Comparison of ENCODE assay signal across 8 cellular contexts in the genomic region with DNA sequence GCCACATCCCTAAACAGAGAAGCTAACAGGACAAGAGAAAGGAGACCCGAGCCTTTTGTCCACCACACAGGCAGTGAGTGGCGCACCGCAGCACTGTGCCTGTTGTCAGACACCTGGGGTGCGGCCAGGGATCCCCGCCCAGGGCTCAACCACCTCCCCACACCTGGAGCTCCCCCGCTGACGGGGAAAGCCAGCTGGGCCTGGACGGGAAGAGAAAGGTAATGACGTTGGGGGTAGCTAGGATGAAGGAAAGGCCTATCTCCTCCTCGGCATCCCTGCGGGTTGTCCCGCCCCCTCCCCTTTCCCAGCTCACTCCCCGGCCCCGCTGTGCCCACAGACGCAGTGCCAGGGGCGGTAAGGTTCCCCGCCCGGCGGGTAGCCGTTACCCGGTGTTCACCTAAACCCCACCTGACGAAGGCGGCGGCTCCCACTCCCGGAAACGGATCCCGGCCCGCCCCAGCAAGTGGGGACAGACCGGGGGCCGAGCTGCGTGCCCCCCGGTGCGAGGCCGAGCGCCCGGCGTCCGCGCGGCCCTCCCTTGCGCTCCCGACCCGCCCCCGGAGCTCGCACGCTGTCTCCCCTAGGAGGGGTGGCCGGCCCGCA. TPM values are rescaled to one million over a fixed set of nuclear protein-coding genes. Genes with fewer than 3 reads are reported as not detected.
DNase-seq lines count a peak whose midpoint lies in the region; ATAC-seq and TF ChIP-seq lines count a peak whose summit lies in the region.

No MANE protein-coding gene starts in this region.

- no peak for TF ChIP-seq CTCF in AG10803 (conservative IDR thresholded peaks at IDR 0.05; ENCODE audit: low read length)

- H3K36me3 ChIP-seq in HUES64 (ENCODE audit: insufficient read depth, low read length): peaks cover 43% of the 10 kb centered on the region
- H3K36me3 ChIP-seq in ectodermal cell (ENCODE audit: control insufficient read depth, insufficient read depth, low read length): peaks cover 25% of the 10 kb centered on the region
- peaks cover 32 to 35% of the 10 kb centered on the region in 2 donors for H3K36me3 ChIP-seq in stomach smooth muscle (ENCODE audit: control insufficient read depth in 2 of 2, insufficient read depth in 2 of 2, low read length in 2 of 2)

- H3K27me3 ChIP-seq in HUES64 (ENCODE audit: insufficient read depth, low read length): no peaks in the 10 kb centered on the region
- H3K27me3 ChIP-seq in ectodermal cell (ENCODE audit: control insufficient read depth, insufficient read depth, low read length, poor library complexity, severe bottlenecking): no peaks in the 10 kb centered on the region
- no peaks in the 10 kb centered on the region for H3K27me3 ChIP-seq in mononuclear cell (ENCODE audit: insufficient read depth, low read length)
- no peaks in the 10 kb centered on the region for H3K27me3 ChIP-seq in stomach smooth muscle (ENCODE audit: control insufficient read depth in 1 of 2, insufficient read depth in 2 of 2, low read length in 2 of 2)

- intact Hi-C loops in activated CD4-positive, alpha-beta T cell treated with anti-CD3 and anti-CD28 coated beads, Interleukin-2, amount 10 ng/mL, durations not matched to agents 24 days and 14 days (cut with micrococcal nuclease): loop anchor here (5.0 kb wide), 1 partner anchor 59 kb away; a partner anchor contains a TSS

- H3K9me3 Mint-ChIP-seq in activated CD4-positive, alpha-beta T cell treated with anti-CD3 and anti-CD28 coated beads, Interleukin-2, amount 10 ng/mL, durations not matched to agents 24 days and 14 days: no peaks in the 10 kb centered on the region

- H3K27ac ChIP-seq in HUES64 (ENCODE audit: low read depth, low read length): peak overlapping the region; percentile 97
- peak overlapping the region; percentile 94 for H3K27ac ChIP-seq in ectodermal cell (ENCODE audit: insufficient read depth, low read depth, low read length, poor library complexity, severe bottlenecking)
- H3K27ac ChIP-seq in stomach smooth muscle (ENCODE audit: low read length): peak overlapping the region; percentile 71

- H3K27me3 Mint-ChIP-seq in activated CD4-positive, alpha-beta T cell treated with anti-CD3 and anti-CD28 coated beads, Interleukin-2, amount 10 ng/mL, durations not matched to agents 24 days and 14 days: no peaks in the 10 kb centered on the region

- H3K27ac Mint-ChIP-seq in activated CD4-positive, alpha-beta T cell treated with anti-CD3 and anti-CD28 coated beads, Interleukin-2, amount 10 ng/mL, durations not matched to agents 24 days and 14 days: peak overlapping the region; percentile 98

- H3K4me1 Mint-ChIP-seq in activated CD4-positive, alpha-beta T cell treated with anti-CD3 and anti-CD28 coated beads, Interleukin-2, amount 10 ng/mL, durations not matched to agents 24 days and 14 days: peaks cover 41% of the 10 kb centered on the region

- peak overlapping the region; percentile 95 for H3K4me3 Mint-ChIP-seq in activated CD4-positive, alpha-beta T cell treated with anti-CD3 and anti-CD28 coated beads, Interleukin-2, amount 10 ng/mL, durations not matched to agents 24 days and 14 days

- under 1% methylated on average over 44 of the region's 48 CpGs for WGBS in HUES64
- 0% methylated on average over 46 to 48 of the region's 48 CpGs for WGBS in ectodermal cell, 2 experiments

- H3K4me1 ChIP-seq in HUES64 (ENCODE audit: insufficient read depth, low read length): 0 out of 2 replicates have a peak, but pooled peaks cover 8% of the 10 kb centered on the region
- H3K4me1 ChIP-seq in ectodermal cell (ENCODE audit: control insufficient read depth, insufficient read depth, low read length): no peaks in the 10 kb centered on the region
- peaks cover 30% of the 10 kb centered on the region for H3K4me1 ChIP-seq in mononuclear cell (ENCODE audit: insufficient read depth, low read length)
- H3K4me1 ChIP-seq in stomach smooth muscle (ENCODE audit: control insufficient read depth, insufficient read depth, low read length): peaks cover 20% of the 10 kb centered on the region

- H3K4me3 ChIP-seq in AG10803 (ENCODE audit: low read length) (peak overlapping the region; percentile 88), HUES64 (ENCODE audit: low read length) (peak overlapping the region; percentile 68), ectodermal cell (ENCODE audit: insufficient read depth, low read depth, low read length) (peak overlapping the region; percentile 92), mononuclear cell (ENCODE audit: low read length) (peak overlapping the region; percentile 73), stomach smooth muscle (ENCODE audit: low read length in 2 of 2) (peak overlapping the region; percentile 79 to 85)

- H3K9ac ChIP-seq in HUES64 (ENCODE audit: low read depth, low read length): peak overlapping the region; percentile 93
- H3K9ac ChIP-seq in stomach smooth muscle (ENCODE audit: low read length in 2 of 2): peak overlapping the region; percentile 82

- ATAC-seq in GM19452 (IDR thresholded peaks at IDR 0.05; ENCODE audit: unreplicated experiment) (peak; percentile 4), GM21367 (IDR thresholded peaks at IDR 0.05; ENCODE audit: unreplicated experiment) (no peak)

- peak; percentile 5 for DNase-seq in AG10803 (ENCODE audit: low read depth)
- peak; percentile 83 for DNase-seq in activated CD4-positive, alpha-beta T cell treated with anti-CD3 and anti-CD28 coated beads, Interleukin-2, amount 10 ng/mL, durations not matched to agents 24 days and 14 days

- no peaks in the 10 kb centered on the region for H3K9me3 ChIP-seq in HUES64 (ENCODE audit: insufficient read depth, low read depth, low read length)
- no peaks in the 10 kb centered on the region for H3K9me3 ChIP-seq in ectodermal cell (ENCODE audit: control insufficient read depth, low read length)
- no peaks in the 10 kb centered on the region for H3K9me3 ChIP-seq in mononuclear cell (ENCODE audit: low read depth, low read length)
- H3K9me3 ChIP-seq in stomach smooth muscle (ENCODE audit: control insufficient read depth in 2 of 2, low read length in 2 of 2): no peaks in the 10 kb centered on the region

- H3K36me3 Mint-ChIP-seq in activated CD4-positive, alpha-beta T cell treated with anti-CD3 and anti-CD28 coated beads, Interleukin-2, amount 10 ng/mL, durations not matched to agents 24 days and 14 days (ENCODE audit: low read depth): peaks cover 45% of the 10 kb centered on the region

RNA-seq across cellular contexts. Expression of a gene that starts 0.5 kb away (rescaled TPM):
- polyA plus RNA-seq in HUES64 (2013, experiment 1 of 2): 150 TPM
- polyA plus RNA-seq in HUES64 (2013, experiment 2 of 2): 137 TPM
- 193 and 203 TPM in 2 replicates for total RNA-seq in activated CD4-positive, alpha-beta T cell treated with anti-CD3 and anti-CD28 coated beads, Interleukin-2, amount 10 ng/mL, durations not matched to agents 24 days and 14 days
- 215 TPM for polyA plus RNA-seq in ectodermal cell (2013, experiment 1 of 4)
- 210 TPM for polyA plus RNA-seq in ectodermal cell (2013, experiment 2 of 4)
- 138 TPM for polyA plus RNA-seq in ectodermal cell (2013, experiment 3 of 4)
- polyA plus RNA-seq in ectodermal cell (2013, experiment 4 of 4): 144 TPM
- 38.9 TPM for total RNA-seq in mononuclear cell

RNA-seq across cellular contexts. Expression of a gene that starts 11.1 kb away (rescaled TPM):
- polyA plus RNA-seq in HUES64 (2013, experiment 1 of 2): 18.2 TPM
- polyA plus RNA-seq in HUES64 (2013, experiment 2 of 2): 16.6 TPM
- total RNA-seq in activated CD4-positive, alpha-beta T cell treated with anti-CD3 and anti-CD28 coated beads, Interleukin-2, amount 10 ng/mL, durations not matched to agents 24 days and 14 days: 20.2 and 20.9 TPM in 2 replicates
- 22.5 TPM for polyA plus RNA-seq in ectodermal cell (2013, experiment 1 of 4)
- 26.8 TPM for polyA plus RNA-seq in ectodermal cell (2013, experiment 2 of 4)
- 25.9 TPM for polyA plus RNA-seq in ectodermal cell (2013, experiment 3 of 4)
- 32.3 TPM for polyA plus RNA-seq in ectodermal cell (2013, experiment 4 of 4)
- 34.7 TPM for total RNA-seq in mononuclear cell

RNA-seq across cellular contexts. Expression of a gene that starts 25.8 kb away (rescaled TPM):
- 31.1 TPM for polyA plus RNA-seq in HUES64 (2013, experiment 1 of 2)
- polyA plus RNA-seq in HUES64 (2013, experiment 2 of 2): 35.1 TPM
- 28.8 and 31.6 TPM in 2 replicates for total RNA-seq in activated CD4-positive, alpha-beta T cell treated with anti-CD3 and anti-CD28 coated beads, Interleukin-2, amount 10 ng/mL, durations not matched to agents 24 days and 14 days
- 58.5 TPM for polyA plus RNA-seq in ectodermal cell (2013, experiment 1 of 4)
- polyA plus RNA-seq in ectodermal cell (2013, experiment 2 of 4): 58.3 TPM
- 48.3 TPM for polyA plus RNA-seq in ectodermal cell (2013, experiment 3 of 4)
- polyA plus RNA-seq in ectodermal cell (2013, experiment 4 of 4): 52.8 TPM
- 2.4 TPM for total RNA-seq in mononuclear cell

RNA-seq across cellular contexts. Expression of a gene that starts 28.2 kb away (rescaled TPM):
- polyA plus RNA-seq in HUES64 (2013, experiment 1 of 2): 49.6 TPM
- polyA plus RNA-seq in HUES64 (2013, experiment 2 of 2): 53.7 TPM
- 60.9 and 62.8 TPM in 2 replicates for total RNA-seq in activated CD4-positive, alpha-beta T cell treated with anti-CD3 and anti-CD28 coated beads, Interleukin-2, amount 10 ng/mL, durations not matched to agents 24 days and 14 days
- 62.1 TPM for polyA plus RNA-seq in ectodermal cell (2013, experiment 1 of 4)
- polyA plus RNA-seq in ectodermal cell (2013, experiment 2 of 4): 62.7 TPM
- 43.9 TPM for polyA plus RNA-seq in ectodermal cell (2013, experiment 3 of 4)
- polyA plus RNA-seq in ectodermal cell (2013, experiment 4 of 4): 56.8 TPM
- total RNA-seq in mononuclear cell: 2.7 TPM

RNA-seq across cellular contexts. Expression of a gene that starts 37.9 kb away (rescaled TPM):
- polyA plus RNA-seq in HUES64 (2013, experiment 1 of 2): 89.1 TPM
- 83.6 TPM for polyA plus RNA-seq in HUES64 (2013, experiment 2 of 2)
- 141 and 151 TPM in 2 replicates for total RNA-seq in activated CD4-positive, alpha-beta T cell treated with anti-CD3 and anti-CD28 coated beads, Interleukin-2, amount 10 ng/mL, durations not matched to agents 24 days and 14 days
- polyA plus RNA-seq in ectodermal cell (2013, experiment 1 of 4): 77.4 TPM
- polyA plus RNA-seq in ectodermal cell (2013, experiment 2 of 4): 91.1 TPM
- 69.2 TPM for polyA plus RNA-seq in ectodermal cell (2013, experiment 3 of 4)
- polyA plus RNA-seq in ectodermal cell (2013, experiment 4 of 4): 75.3 TPM
- 54.5 TPM for total RNA-seq in mononuclear cell
